9 cellular contexts compared by ENCODE assay signal in the genomic region with DNA sequence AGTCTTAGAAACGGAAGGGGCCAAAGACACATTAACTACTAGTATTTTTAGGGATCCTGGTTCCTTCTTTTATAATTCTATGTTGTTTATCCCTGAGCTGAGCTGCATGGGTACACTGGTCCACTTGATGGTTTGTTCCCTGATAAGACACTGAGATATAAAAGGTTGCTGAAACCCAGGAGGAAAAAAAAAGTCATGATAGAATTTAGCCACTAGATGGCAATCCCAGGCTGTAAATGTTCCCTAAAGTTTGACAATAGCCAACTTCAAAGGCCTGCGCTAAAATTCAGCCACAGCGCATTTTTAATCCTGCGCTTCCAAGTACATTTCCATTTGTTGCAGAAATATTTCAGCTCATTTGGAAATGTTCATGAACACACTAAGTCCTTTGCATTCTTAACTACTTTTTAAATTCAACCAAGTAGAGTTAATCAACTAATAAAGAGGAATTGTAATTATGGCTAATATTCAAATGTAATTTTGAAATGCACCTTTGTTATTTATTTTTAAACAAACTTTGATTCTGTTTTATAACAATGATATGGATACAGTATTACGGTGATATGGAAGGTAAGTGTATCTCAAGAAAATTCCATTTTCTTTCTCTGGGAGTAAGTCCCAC.
DNase-seq lines count a peak whose midpoint lies in the region; ATAC-seq and TF ChIP-seq lines count a peak whose summit lies in the region.
"Had no signal": no experiment of that assay in that cellular context is flagged by ENCODE, and none has a peak within 500 bp of the region (broad histone marks: within the 10 kb centered on the region; RNA-seq: fewer than 3 reads in every experiment).

No MANE protein-coding gene starts in this region.

- CTCF ChIA-PET in Panc1 (lab: Charles Lee): no interaction called here
- CTCF ChIA-PET in T-cell (lab: Charles Lee): interaction anchor here in 1 of 2 donors (0.6 kb wide), 1 partner anchor 1196 kb away, joined by 3 read pairs; no protein-coding TSS in a partner anchor

- no peaks in the 10 kb centered on the region for H3K36me3 Mint-ChIP-seq in nephron progenitor cell (ENCODE audit: low read depth)
- H3K36me3 Mint-ChIP-seq in T-cell: no peaks in the 10 kb centered on the region
- H3K36me3 Mint-ChIP-seq: CD4-positive, alpha-beta memory T cell had no signal

- H3K4me3 ChIP-seq in Panc1 (ENCODE audit: low read depth in 2 of 2, low read length in 2 of 2): no peak overlapping the region

- no peak overlapping the region for H3K27ac ChIP-seq in Panc1 (ENCODE audit: low read length)

- H3K4me1 Mint-ChIP-seq in nephron progenitor cell (peaks cover 32% of the 10 kb centered on the region), T-cell (no peaks in the 10 kb centered on the region)
- H3K4me1 Mint-ChIP-seq: CD4-positive, alpha-beta memory T cell had no signal

- intact Hi-C loops in Panc1 (cut with micrococcal nuclease; ENCODE audit: unreplicated experiment): loop anchor here (5.0 kb wide), 1 partner anchor 610 kb away; no protein-coding TSS in a partner anchor

- H3K27ac Mint-ChIP-seq in nephron progenitor cell (no peak overlapping the region), T-cell (no peak overlapping the region)
- H3K27ac Mint-ChIP-seq: CD4-positive, alpha-beta memory T cell had no signal

- DNase-seq in NCI-H1436 (lab: John Stamatoyannopoulos, UW) (peak; percentile 13), NCI-H1436 treated with DMSO at 0.1 percent for 48 hours (lab: John Stamatoyannopoulos, UW) (no peak), Panc1 (ENCODE audit: low read depth, low spot score) (peak; percentile 48), erythroblast (lab: John Stamatoyannopoulos, UW) (peak; percentile 31 to 59), nephron progenitor cell (peak; percentile 28), T-cell (no peak)

- H3K27me3 Mint-ChIP-seq in nephron progenitor cell (ENCODE audit: low read depth, poor library complexity) (peaks cover 3% of the 10 kb centered on the region), T-cell (peaks cover 7 to 8% of the 10 kb centered on the region in 2 donors)

- no TSS peak for BruUV-seq in Panc1 (replicated peaks; lab: Mats Ljungman, UMichigan)

- H3K4me1 ChIP-seq in Panc1 (ENCODE audit: control insufficient read depth, insufficient read depth, low read length): no peaks in the 10 kb centered on the region

- no peaks in the 10 kb centered on the region for H3K9me3 ChIP-seq in Panc1 (ENCODE audit: control insufficient read depth, insufficient read depth, low read depth, low read length)

- H3K4me3 Mint-ChIP-seq in nephron progenitor cell: no peak overlapping the region
- H3K4me3 Mint-ChIP-seq in T-cell: no peak overlapping the region
- H3K4me3 Mint-ChIP-seq: CD4-positive, alpha-beta memory T cell had no signal

- POLR2A ChIA-PET in Panc1 (lab: Charles Lee) (no interaction called here), T-cell (lab: Charles Lee) (no interaction called here)

- in situ Hi-C loops in Panc1 (cut with HindIII; ENCODE audit: low pct_unique_long_range_greater_than_20kb, low sequenced_read_pairs): no loop called here

- H3K9me3 Mint-ChIP-seq in nephron progenitor cell (no peaks in the 10 kb centered on the region), T-cell (no peaks in the 10 kb centered on the region)
- H3K9me3 Mint-ChIP-seq: CD4-positive, alpha-beta memory T cell had no signal

- no peaks in the 10 kb centered on the region for H3K27me3 ChIP-seq in Panc1 (ENCODE audit: control insufficient read depth, insufficient read depth, low read length)

- peak; percentile 72 for ATAC-seq in HG03432 (IDR thresholded peaks at IDR 0.05; ENCODE audit: unreplicated experiment)
- ATAC-seq in Panc1: no peak
- no peak for ATAC-seq in HG02884 (IDR thresholded peaks at IDR 0.05; ENCODE audit: unreplicated experiment)
- ATAC-seq in T-cell (replicated peaks in 1 of 4): no peak

- no peak for TF ChIP-seq POLR2A in erythroblast (IDR thresholded peaks at IDR 0.05; ENCODE audit: low read length)

- H3K36me3 ChIP-seq in Panc1 (ENCODE audit: control insufficient read depth, insufficient read depth, low read length): no peaks in the 10 kb centered on the region; the same call in 1 of the 2 replicates

- TF ChIP-seq CTCF in Panc1 (IDR thresholded peaks at IDR 0.05) (peak; percentile 62), nephron progenitor cell (IDR thresholded peaks at IDR 0.05) (peak; percentile 68)

Comparison
In these comparisons a context has a peak if more than half of its experiments do, and no peak if none do; other contexts are left out.
1. DNase-seq: peak in NCI-H1436 (single experiment), Panc1 (single experiment), erythroblast (2 of 2) and nephron progenitor cell (single experiment); none in NCI-H1436 treated with DMSO at 0.1 percent for 48 hours (single experiment) and T-cell (0 of 34).